Comparison of ENCODE assay signal across 8 cellular contexts in genomic region chr2:219498280-219499057, GRCh38. TPM values are rescaled to one million over a fixed set of nuclear protein-coding genes. Genes with fewer than 3 reads are reported as not detected.
DNase-seq lines count a peak whose midpoint lies in the region; ATAC-seq and TF ChIP-seq lines count a peak whose summit lies in the region.

Gene GMPPA (plus strand): TSS chr2:219498891. CDS start chr2:219499976, 1,085 bp downstream.

- H3K9me3 ChIP-seq in DND-41 (ENCODE audit: insufficient read depth, low read length, severe bottlenecking) (no peaks in the 10 kb centered on the region), GM23248 (ENCODE audit: low read depth) (no peaks in the 10 kb centered on the region), esophagus squamous epithelium (no peaks in the 10 kb centered on the region)

- H4K20me1 ChIP-seq in DND-41 (ENCODE audit: insufficient read depth, low read length) = no peaks in the 10 kb centered on the region
- no peaks in the 10 kb centered on the region for H4K20me1 ChIP-seq in GM23248 (ENCODE audit: insufficient read depth)

- peak in 3 of 4 donors; percentile 49 to 70 (median 54) for TF ChIP-seq POLR2A in esophagus squamous epithelium (IDR thresholded peaks at IDR 0.05)

- H3K27me3 ChIP-seq in DND-41 (ENCODE audit: insufficient read depth, low read length, poor library complexity) (peaks cover 2% of the 10 kb centered on the region), GM23248 (replicated peaks; ENCODE audit: insufficient read depth) (no peaks in the 10 kb centered on the region), esophagus squamous epithelium (peaks cover 0 to 45% (median 0%) of the 10 kb centered on the region in 4 donors)

- peak within 1 kb of the TSS; percentile 93 for H3K4me3 Mint-ChIP-seq in activated T-helper 1 cell treated with anti-CD3 and anti-CD28 coated beads, Interleukin-12 subunit alpha, Interleukin-12 subunit beta, Interleukin-2, Interleukin-4 antibody, amounts not matched to agents 30 ng/mL and 10 ng/mL and 1 ng/mL, durations not matched to agents 14 hours and 24 hours and 36 hours

- no peaks in the 10 kb centered on the region for H3F3A ChIP-seq in GM23248 (ENCODE audit: insufficient read depth)

- peaks cover 7% of the 10 kb centered on the region for H3K36me3 Mint-ChIP-seq in activated T-helper 1 cell treated with anti-CD3 and anti-CD28 coated beads, Interleukin-12 subunit alpha, Interleukin-12 subunit beta, Interleukin-2, Interleukin-4 antibody, amounts not matched to agents 30 ng/mL and 10 ng/mL and 1 ng/mL, durations not matched to agents 14 hours and 24 hours and 36 hours (ENCODE audit: low read depth)

- H3K27ac Mint-ChIP-seq in activated T-helper 1 cell treated with anti-CD3 and anti-CD28 coated beads, Interleukin-12 subunit alpha, Interleukin-12 subunit beta, Interleukin-2, Interleukin-4 antibody, amounts not matched to agents 30 ng/mL and 10 ng/mL and 1 ng/mL, durations not matched to agents 14 hours and 24 hours and 36 hours = peak within 1 kb of the TSS; percentile 91

- H3K4me1 ChIP-seq in DND-41 (ENCODE audit: insufficient read depth, low read length) (peaks cover 28% of the 10 kb centered on the region), GM23248 (ENCODE audit: insufficient read depth) (peaks cover 13% of the 10 kb centered on the region), esophagus squamous epithelium (peaks cover 8 to 54% (median 25%) of the 10 kb centered on the region in 3 donors)

- H3K27ac ChIP-seq in DND-41 (ENCODE audit: low read length) = peak within 1 kb of the TSS; percentile 76
- H3K27ac ChIP-seq in GM23248 = peak within 1 kb of the TSS; percentile 81
- H3K27ac ChIP-seq in esophagus squamous epithelium = peak within 1 kb of the TSS; percentile 81 to 97 (median 92)

- H3K4me2 ChIP-seq in DND-41 (ENCODE audit: insufficient read depth, low read length) (peak within 1 kb of the TSS; percentile 89), GM23248 (ENCODE audit: unreplicated experiment) (peak within 1 kb of the TSS; percentile 95)

- H3K36me3 ChIP-seq in DND-41 (ENCODE audit: insufficient read depth, low read length) = no peaks in the 10 kb centered on the region
- H3K36me3 ChIP-seq in GM23248 (ENCODE audit: low read depth) = peaks cover 2% of the 10 kb centered on the region; the same call in 1 of the 2 replicates
- H3K36me3 ChIP-seq in esophagus squamous epithelium = peaks cover 0 to 24% (median 0%) of the 10 kb centered on the region in 3 donors

- H3K27me3 Mint-ChIP-seq in activated T-helper 1 cell treated with anti-CD3 and anti-CD28 coated beads, Interleukin-12 subunit alpha, Interleukin-12 subunit beta, Interleukin-2, Interleukin-4 antibody, amounts not matched to agents 30 ng/mL and 10 ng/mL and 1 ng/mL, durations not matched to agents 14 hours and 24 hours and 36 hours (ENCODE audit: insufficient read depth) = peaks cover 35% of the 10 kb centered on the region

- no peaks in the 10 kb centered on the region for H3K9me3 Mint-ChIP-seq in activated T-helper 1 cell treated with anti-CD3 and anti-CD28 coated beads, Interleukin-12 subunit alpha, Interleukin-12 subunit beta, Interleukin-2, Interleukin-4 antibody, amounts not matched to agents 30 ng/mL and 10 ng/mL and 1 ng/mL, durations not matched to agents 14 hours and 24 hours and 36 hours

- WGBS in GM23248 (ENCODE audit: low coverage in 1 of 2, low lambda C conversion rate in 2 of 2, missing lambda C conversion rate in 2 of 2), 2 experiments = 1% methylated on average over 33 to 48 of the region's 49 CpGs
- 1% methylated on average over 27 to 32 of the region's 49 CpGs for WGBS in esophagus squamous epithelium, 2 donors

- peak within 1 kb of the TSS; percentile 59 to 65 for H3K4me3 ChIP-seq in DND-41 (ENCODE audit: low read depth in 1 of 2, low read length in 2 of 2)
- H3K4me3 ChIP-seq in GM23248 = peak within 1 kb of the TSS; percentile 97
- peak within 1 kb of the TSS; percentile 50 to 85 (median 65) for H3K4me3 ChIP-seq in esophagus squamous epithelium

- H3K4me1 Mint-ChIP-seq in activated T-helper 1 cell treated with anti-CD3 and anti-CD28 coated beads, Interleukin-12 subunit alpha, Interleukin-12 subunit beta, Interleukin-2, Interleukin-4 antibody, amounts not matched to agents 30 ng/mL and 10 ng/mL and 1 ng/mL, durations not matched to agents 14 hours and 24 hours and 36 hours (ENCODE audit: low read depth) = peaks cover 36% of the 10 kb centered on the region

- ATAC-seq in DND-41 (ENCODE audit: insufficient read depth, low read depth) = peak; percentile 94

- no peaks in the 10 kb centered on the region for H3K9me2 ChIP-seq in GM23248 (ENCODE audit: insufficient read depth)

- H2AFZ ChIP-seq in DND-41 (ENCODE audit: low read depth, low read length) (peak within 1 kb of the TSS; percentile 88), GM23248 (peak within 1 kb of the TSS; percentile 93)

- DNase-seq in DND-41 = peak; percentile 97
- DNase-seq in GM23248 = peak; percentile 99
- peak; percentile 91 to 92 for DNase-seq in Kasumi-1 (lab: John Stamatoyannopoulos, UW)
- peak; percentile 99 for DNase-seq in RPMI7951 (ENCODE audit: low read depth)
- peak; percentile 94 for DNase-seq in activated T-helper 1 cell treated with anti-CD3 and anti-CD28 coated beads, Interleukin-12 subunit alpha, Interleukin-12 subunit beta, Interleukin-2, Interleukin-4 antibody, amounts not matched to agents 30 ng/mL and 10 ng/mL and 1 ng/mL, durations not matched to agents 14 hours and 24 hours and 36 hours (ENCODE audit: low spot score)
- DNase-seq in esophagus squamous epithelium (lab: John Stamatoyannopoulos, UW) = peak; percentile 87
- peak; percentile 99 for DNase-seq in myocyte (ENCODE audit: low read depth)
- DNase-seq in stimulated activated CD8-positive, alpha-beta memory T cell treated with anti-CD3 and anti-CD28 coated beads, Interleukin-7, amount 100 ng/mL, for 48 hours (ENCODE audit: extremely low read depth in 1 of 2, low read depth in 1 of 2) = peak; percentile 78 to 91

- H3K9ac ChIP-seq in DND-41 (ENCODE audit: low read depth, low read length) (peak within 1 kb of the TSS; percentile 76), GM23248 (peak within 1 kb of the TSS; percentile 99)

- intact Hi-C loops in activated T-helper 1 cell treated with anti-CD3 and anti-CD28 coated beads, Interleukin-12 subunit alpha, Interleukin-12 subunit beta, Interleukin-2, Interleukin-4 antibody, amounts not matched to agents 30 ng/mL and 10 ng/mL and 1 ng/mL, durations not matched to agents 14 hours and 24 hours and 36 hours (cut with micrococcal nuclease) = loop anchor here (1.0 to 5.0 kb wide), 15 partner anchors 11 to 1211 kb away; partner anchors contain the start of genes ANKZF1, ATG9A, CHPF and DNAJB2
- intact Hi-C loops in esophagus squamous epithelium (cut with DNase I) = no loop called here

- H3K79me2 ChIP-seq in DND-41 (ENCODE audit: insufficient read depth, low read length) (peaks cover 7% of the 10 kb centered on the region; the same call in 1 of the 2 replicates), GM23248 (ENCODE audit: insufficient read depth) (peaks cover 26% of the 10 kb centered on the region)

- TF ChIP-seq CTCF in DND-41 (IDR thresholded peaks at IDR 0.05; ENCODE audit: borderline replicate concordance, extremely low read depth, low read length, poor library complexity, severe bottlenecking) (peak; percentile 9), esophagus squamous epithelium (IDR thresholded peaks at IDR 0.05) (peak in 3 of 6 experiments; percentile 3 to 19 (median 3))

- in situ Hi-C loops in GM23248 (cut with MboI) = no loop called here

RNA-seq across cellular contexts. Expression of gene GMPPA, which starts in this region (rescaled TPM):
- 60.6 and 72.2 TPM in 2 replicates for total RNA-seq in GM23248 (2014; rRNA removed; shearing (Covaris generic))
- 64.4 and 65.6 TPM in 2 replicates for polyA plus RNA-seq in GM23248 (2016; fragmentation: Nextera tagmentation; extraction: Ambion mirVana)
- 87.5 and 91.9 TPM in 2 replicates for total RNA-seq in RPMI7951 (2014; rRNA removed; shearing (Covaris generic))
- 41.3 and 50.3 TPM in 2 replicates for total RNA-seq in activated T-helper 1 cell treated with anti-CD3 and anti-CD28 coated beads, Interleukin-12 subunit alpha, Interleukin-12 subunit beta, Interleukin-2, Interleukin-4 antibody, amounts not matched to agents 30 ng/mL and 10 ng/mL and 1 ng/mL, durations not matched to agents 14 hours and 24 hours and 36 hours
- total RNA-seq in esophagus squamous epithelium (10 to 100 TPM; 18.1 to 31.1 (median 26.4) TPM), myocyte (43.1 and 57.0 TPM in 2 replicates)
- 67.7 TPM for polyA plus RNA-seq in myocyte (2012)

Comparison
In these comparisons a context has a peak if more than half of its experiments do, and no peak if none do; other contexts are left out.
1. Peak in every context shown above with its lines: DNase-seq, ATAC-seq, H3K4me3 ChIP-seq and H3K27ac ChIP-seq.